Comparison of ENCODE assay signal across 8 cellular contexts in genomic region chr14:49895480-49895879, GRCh38. TPM values are rescaled to one million over a fixed set of nuclear protein-coding genes. Genes with fewer than 3 reads are reported as not detected.
DNase-seq lines count a peak whose midpoint lies in the region; ATAC-seq, FAIRE-seq and TF ChIP-seq lines count a peak whose summit lies in the region.

No MANE protein-coding gene starts in this region.

- TF ChIP-seq POLR2A in NB4 (IDR thresholded peaks at IDR 0.05; ENCODE audit: extremely low read depth, insufficient read length): no peak

- ATAC-seq in HG02981 (IDR thresholded peaks at IDR 0.05; ENCODE audit: unreplicated experiment) (no peak), HG03460 (IDR thresholded peaks at IDR 0.05; ENCODE audit: unreplicated experiment) (no peak)

- no TSS peak for BruUV-seq in Calu3 (replicated peaks; lab: Mats Ljungman, UMichigan)

- H3K27me3 Mint-ChIP-seq in Calu3 (ENCODE audit: unreplicated experiment) (no peaks in the 10 kb centered on the region), neural crest cell (ENCODE audit: low read depth) (no peaks in the 10 kb centered on the region)
- H3K27me3 Mint-ChIP-seq in dendritic cell treated with granulocyte-macrophage colony-stimulating factor and Interleukin-4, amounts not matched to agents 40 ng/mL and 50 ng/mL, for 4 days: no peaks in the 10 kb centered on the region

- CTCF ChIA-PET in Calu3 (lab: Charles Lee): no interaction called here

- H3K27ac Mint-ChIP-seq in Calu3 (ENCODE audit: unreplicated experiment) (peak overlapping the region; percentile 76), neural crest cell (ENCODE audit: unreplicated experiment) (no peak overlapping the region)
- peak overlapping the region; percentile 99 for H3K27ac Mint-ChIP-seq in dendritic cell treated with granulocyte-macrophage colony-stimulating factor and Interleukin-4, amounts not matched to agents 40 ng/mL and 50 ng/mL, for 4 days

- peak overlapping the region; percentile 97 for H3K4me3 ChIP-seq in NB4 (ENCODE audit: low read depth, low read length)

- no peak for DNase-seq in Calu3
- DNase-seq in NB4 (ENCODE audit: low read depth): peak; percentile 28
- DNase-seq in neural crest cell (ENCODE audit: low read depth, low spot score): no peak
- DNase-seq in frontal cortex (ENCODE audit: low spot score in 2 of 2): no peak
- no peak for DNase-seq in putamen (ENCODE audit: low spot score)

- peak overlapping the region; percentile 87 for H3K4me3 Mint-ChIP-seq in Calu3 (ENCODE audit: low read depth, unreplicated experiment)
- peak overlapping the region; percentile 83 for H3K4me3 Mint-ChIP-seq in dendritic cell treated with granulocyte-macrophage colony-stimulating factor and Interleukin-4, amounts not matched to agents 40 ng/mL and 50 ng/mL, for 4 days
- peak overlapping the region; percentile 97 for H3K4me3 Mint-ChIP-seq in neural crest cell

- H3K36me3 Mint-ChIP-seq in Calu3 (ENCODE audit: insufficient read depth, unreplicated experiment): peaks cover 70% of the 10 kb centered on the region
- peaks cover 66% of the 10 kb centered on the region for H3K36me3 Mint-ChIP-seq in dendritic cell treated with granulocyte-macrophage colony-stimulating factor and Interleukin-4, amounts not matched to agents 40 ng/mL and 50 ng/mL, for 4 days (ENCODE audit: low read depth)
- peaks cover 15% of the 10 kb centered on the region for H3K36me3 Mint-ChIP-seq in neural crest cell (ENCODE audit: low read depth)

- intact Hi-C loops in Calu3 (cut with micrococcal nuclease; ENCODE audit: unreplicated experiment): loop anchor here (5.0 kb wide), 2 partner anchors 167 to 207 kb away; no protein-coding TSS in a partner anchor
- intact Hi-C loops in dendritic cell treated with granulocyte-macrophage colony-stimulating factor and Interleukin-4, amounts not matched to agents 40 ng/mL and 50 ng/mL, for 4 days (cut with micrococcal nuclease): loop anchor here (5.0 kb wide), 1 partner anchor 37 kb away; no protein-coding TSS in a partner anchor

- TF ChIP-seq CTCF in Calu3 (IDR thresholded peaks at IDR 0.05; ENCODE audit: unreplicated experiment) (no peak), NB4 (IDR thresholded peaks at IDR 0.05; ENCODE audit: low read depth, low read length) (no peak), neural crest cell (conservative IDR thresholded peaks at IDR 0.05) (no peak)

- H3K4me1 Mint-ChIP-seq in Calu3 (ENCODE audit: low read depth, unreplicated experiment) (peaks cover 13% of the 10 kb centered on the region), neural crest cell (peaks cover 45% of the 10 kb centered on the region)
- H3K4me1 Mint-ChIP-seq in dendritic cell treated with granulocyte-macrophage colony-stimulating factor and Interleukin-4, amounts not matched to agents 40 ng/mL and 50 ng/mL, for 4 days (ENCODE audit: low read depth): peaks cover 42% of the 10 kb centered on the region

- no peak for FAIRE-seq in frontal cortex (lab: Jason Lieb, UNC)

- H3K9me3 Mint-ChIP-seq in Calu3 (ENCODE audit: low read depth, unreplicated experiment) (no peaks in the 10 kb centered on the region), neural crest cell (no peaks in the 10 kb centered on the region)
- no peaks in the 10 kb centered on the region for H3K9me3 Mint-ChIP-seq in dendritic cell treated with granulocyte-macrophage colony-stimulating factor and Interleukin-4, amounts not matched to agents 40 ng/mL and 50 ng/mL, for 4 days

RNA-seq across cellular contexts. Expression of gene ARF6, which starts 2.6 kb away (rescaled TPM):
- 74.2 and 81.0 TPM in 2 replicates for total RNA-seq in Calu3 (2022)
- total RNA-seq in neural crest cell: 55.8 and 58.0 TPM in 2 replicates
- total RNA-seq in frontal cortex: 59.1 TPM

RNA-seq across cellular contexts. Expression of gene NEMF, which starts 42.9 kb away (rescaled TPM):
- total RNA-seq in Calu3 (2022): 76.3 and 77.7 TPM in 2 replicates
- 68.9 and 71.0 TPM in 2 replicates for total RNA-seq in neural crest cell
- 132 TPM for total RNA-seq in frontal cortex
